Comparison of ENCODE assay signal across 25 cellular contexts in genomic region chr20:8231038-8231437, GRCh38.
"Had no signal": no experiment of that assay in that cellular context is flagged by ENCODE, and none has a peak within 500 bp of the region (broad histone marks: within the 10 kb centered on the region; RNA-seq: fewer than 3 reads in every experiment).

No MANE protein-coding gene starts in this region.

- H3K4me3 ChIP-seq: coronary artery, dorsolateral prefrontal cortex, esophagus muscularis mucosa, gastroesophageal sphincter, heart left ventricle, hepatocyte, left ventricle myocardium inferior, lower lobe of right lung, mucosa of descending colon had no signal

- H3K27ac ChIP-seq: coronary artery, foreskin keratinocyte, heart left ventricle, hepatocyte, left ventricle myocardium inferior, lower lobe of right lung had no signal

- H3K36me3 Mint-ChIP-seq: mesothelial cell of epicardium had no signal

- H3K9me3 Mint-ChIP-seq: immature natural killer cell, mesothelial cell of epicardium had no signal

- H2AFZ ChIP-seq: hepatocyte had no signal

- FAIRE-seq: colon, endothelial cell of umbilical vein, frontal cortex, kidney had no signal

- H3K4me1 ChIP-seq: foreskin keratinocyte, lower lobe of right lung had no signal

- ATAC-seq: foreskin keratinocyte, gastroesophageal sphincter, heart left ventricle, left colon, left lobe of liver, lower lobe of right lung, mucosa of descending colon had no signal

- H3K4me3 Mint-ChIP-seq: immature natural killer cell, mesothelial cell of epicardium had no signal

- H3K27ac Mint-ChIP-seq: immature natural killer cell, mesothelial cell of epicardium had no signal

- H3K27me3 ChIP-seq: dorsolateral prefrontal cortex, esophagus muscularis mucosa, foreskin keratinocyte, gastroesophageal sphincter, heart left ventricle, hepatocyte had no signal

- H3K36me3 ChIP-seq: esophagus muscularis mucosa, gastroesophageal sphincter, heart left ventricle, left ventricle myocardium inferior, lower lobe of right lung had no signal

- H3K9me3 ChIP-seq: esophagus muscularis mucosa, gastroesophageal sphincter, heart left ventricle, left ventricle myocardium inferior, lower lobe of right lung, mucosa of descending colon had no signal

- H3K79me2 ChIP-seq: hepatocyte had no signal

- H3K4me2 ChIP-seq: hepatocyte had no signal

- DNase-seq: dermis blood vessel endothelial cell; dorsolateral prefrontal cortex; effector CD4-positive, alpha-beta T cell; effector memory CD4-positive, alpha-beta T cell; foreskin keratinocyte; heart left ventricle; hypothalamus; immature natural killer cell; islet precursor cell; kidney; kidney glomerular epithelial cell; left colon; left ventricle myocardium inferior; lower lobe of right lung; mesenchymal stem cell; mucosa of descending colon had no signal
